25 cellular contexts compared by ENCODE assay signal in the genomic region with DNA sequence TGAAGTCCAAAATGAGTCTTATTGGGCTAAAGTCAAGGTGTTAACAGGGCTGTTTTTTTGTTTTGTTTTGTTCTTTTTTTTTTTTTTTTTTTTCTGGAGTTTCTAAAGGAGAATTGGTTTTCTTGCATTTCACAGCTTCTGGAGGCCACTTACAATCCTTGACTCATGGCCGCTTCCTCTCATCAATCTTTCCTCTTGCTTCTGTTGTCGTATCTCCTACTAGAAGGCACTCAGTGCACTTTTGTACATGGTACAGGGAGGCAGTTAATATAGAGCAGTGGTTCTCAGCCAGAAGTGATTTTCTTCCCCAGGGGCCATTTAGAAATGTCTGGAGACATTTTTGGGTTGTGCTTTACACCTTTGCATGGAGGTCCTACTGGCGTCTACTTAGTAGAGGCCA.
"Had no signal": no experiment of that assay in that cellular context is flagged by ENCODE, and none has a peak within 500 bp of the region (broad histone marks: within the 10 kb centered on the region; RNA-seq: fewer than 3 reads in every experiment).

No MANE protein-coding gene starts in this region.

- H3K27ac ChIP-seq: coronary artery, dorsolateral prefrontal cortex, epithelial cell of prostate, esophagus squamous epithelium, gastrocnemius medialis, heart right ventricle, left lung, lower lobe of right lung had no signal

- H3K36me3 ChIP-seq: esophagus squamous epithelium, gastrocnemius medialis, heart right ventricle, left lung, lower lobe of right lung had no signal

- FAIRE-seq: colon, endometrium, islet of Langerhans, keratinocyte had no signal

- H3K27ac Mint-ChIP-seq: mesothelial cell of epicardium had no signal

- H3K9me3 ChIP-seq: esophagus squamous epithelium, gastrocnemius medialis, heart right ventricle, lower lobe of right lung, mucosa of descending colon had no signal

- H3K27me3 ChIP-seq: dorsolateral prefrontal cortex, esophagus squamous epithelium, gastrocnemius medialis, heart right ventricle, left lung had no signal

- H3K4me1 ChIP-seq: esophagus squamous epithelium, gastrocnemius medialis, heart right ventricle, left lung, lower lobe of right lung had no signal

- DNase-seq: dermis blood vessel endothelial cell; dorsolateral prefrontal cortex; effector CD4-positive, alpha-beta T cell; effector memory CD4-positive, alpha-beta T cell; erythroblast; esophagus squamous epithelium; foreskin fibroblast; foreskin melanocyte; gastrocnemius medialis; glutamatergic neuron; head of caudate nucleus; heart right ventricle; hippocampal formation; left cardiac atrium; left lung; left ventricle myocardium superior; lower lobe of right lung; mucosa of descending colon had no signal

- H3K4me3 ChIP-seq: coronary artery, dorsolateral prefrontal cortex, esophagus squamous epithelium, gastrocnemius medialis, heart right ventricle, left lung, lower lobe of right lung, mucosa of descending colon had no signal

- H3K4me3 Mint-ChIP-seq: mesothelial cell of epicardium had no signal
